In genomic region chr15:40338921-40339620, GRCh38 we compare ENCODE assay signal across 9 cellular contexts. TPM values are rescaled to one million over a fixed set of nuclear protein-coding genes. Genes with fewer than 3 reads are reported as not detected.
DNase-seq lines count a peak whose midpoint lies in the region; ATAC-seq and TF ChIP-seq lines count a peak whose summit lies in the region.
"Had no signal": no experiment of that assay in that cellular context is flagged by ENCODE, and none has a peak within 500 bp of the region (broad histone marks: within the 10 kb centered on the region; RNA-seq: fewer than 3 reads in every experiment).

No MANE protein-coding gene starts in this region.

- intact Hi-C loops in dorsolateral prefrontal cortex (cut with DNase I): loop anchor here (1.0 to 5.0 kb wide), 3 partner anchors 16 to 62 kb away; partner anchors contain the start of gene INAFM2 (in 1 of the 2)
- intact Hi-C loops in transverse colon (cut with DNase I; ENCODE audit: low total_unique reads): no loop called here

- DNase-seq in M059J (ENCODE audit: low read depth): peak; percentile 99
- DNase-seq in dorsolateral prefrontal cortex: peak in 8 of 10 donors; percentile 59 to 79 (median 73)
- peak; percentile 86 for DNase-seq in medulla oblongata (ENCODE audit: extremely low spot score)
- peak; percentile 35 for DNase-seq in transverse colon
- no peak for DNase-seq in T-helper 2 cell
- no peak for DNase-seq in GM13976 (ENCODE audit: low spot score)
- DNase-seq: effector memory CD8-positive, alpha-beta T cell had no signal

- TF ChIP-seq EP300 in transverse colon (IDR thresholded peaks at IDR 0.05; ENCODE audit: low read depth): no peak

- in situ Hi-C loops in transverse colon (cut with MboI; ENCODE audit: low pct_ligation_motif_present in 1 of 4, low pct_unique_long_range_greater_than_20kb in 1 of 4, low sequenced_read_pairs in 3 of 4): no loop called here
- in situ Hi-C loops in GM13976 (cut with MboI; ENCODE audit: low sequenced_read_pairs, unreplicated experiment): no loop called here

- H3K9me3 ChIP-seq in transverse colon: no peaks in the 10 kb centered on the region

- H3K36me3 ChIP-seq in transverse colon: no peaks in the 10 kb centered on the region

- H3K4me3 ChIP-seq in dorsolateral prefrontal cortex: peak overlapping the region in 33 of 59 donors; percentile 3 to 67 (median 53)
- peak overlapping the region; percentile 13 to 53 (median 34) for H3K4me3 ChIP-seq in transverse colon

- H3K27ac ChIP-seq in dorsolateral prefrontal cortex (peak overlapping the region in 58 of 59 donors; percentile 11 to 100 (median 98)), transverse colon (peak overlapping the region; percentile 95 to 98 (median 96))

- ATAC-seq in GM19351 (IDR thresholded peaks at IDR 0.05; ENCODE audit: unreplicated experiment) (no peak), GM19452 (IDR thresholded peaks at IDR 0.05; ENCODE audit: unreplicated experiment) (no peak)
- ATAC-seq: effector memory CD8-positive, alpha-beta T cell had no signal

- TF ChIP-seq POLR2A in transverse colon (IDR thresholded peaks at IDR 0.05): no peak

- WGBS in transverse colon (ENCODE audit: low coverage in 1 of 2), 2 donors: 71% methylated on average over 9 of the region's 11 CpGs; no CpG with 5 or more reads in 1 of the 2 donors

- TF ChIP-seq CTCF in dorsolateral prefrontal cortex (IDR thresholded peaks at IDR 0.05 in 54 of 56, conservative IDR thresholded peaks at IDR 0.05 in 2 of 56; ENCODE audit: low read depth in 1 of 56, partially characterized antibody in 56 of 56): peak in 6 of 56 donors; percentile 12 to 27 (median 18)
- TF ChIP-seq CTCF in transverse colon (IDR thresholded peaks at IDR 0.05): no peak
- TF ChIP-seq CTCF in GM13976 (IDR thresholded peaks at IDR 0.05; ENCODE audit: borderline replicate concordance, control extremely low read depth, extremely low read depth, insufficient read depth, missing control alignments): no peak

- H3K4me1 ChIP-seq in transverse colon: peaks cover 48 to 100% (median 85%) of the 10 kb centered on the region in 4 donors

- no peaks in the 10 kb centered on the region for H3K27me3 ChIP-seq in dorsolateral prefrontal cortex
- no peaks in the 10 kb centered on the region for H3K27me3 ChIP-seq in transverse colon

RNA-seq across cellular contexts. Expression of gene CCDC9B, which starts 1.7 kb away (rescaled TPM):
- total RNA-seq in M059J (2014; rRNA removed; shearing (Covaris generic)): 9.4 and 14.1 TPM in 2 replicates
- total RNA-seq in dorsolateral prefrontal cortex (10 to 100 TPM in 114 of 120 experiments, 1 to 10 TPM in 6; 7.1 to 37.9 (median 17.3) TPM), transverse colon (10 to 100 TPM; 22.0 to 49.4 (median 36.9) TPM)

RNA-seq across cellular contexts. Expression of gene PHGR1, which starts 11.8 kb away (rescaled TPM):
- not detected in 2 replicates for total RNA-seq in M059J (2014; rRNA removed; shearing (Covaris generic))
- total RNA-seq in dorsolateral prefrontal cortex: not detected
- 1,000 to 10,000 TPM; 2,387 to 4,992 (median 3,189) TPM for total RNA-seq in transverse colon

RNA-seq across cellular contexts. Expression of gene INAFM2, which starts 15.6 kb away (rescaled TPM):
- total RNA-seq in M059J (2014; rRNA removed; shearing (Covaris generic)): 21.6 and 29.3 TPM in 2 replicates
- total RNA-seq in dorsolateral prefrontal cortex: 10 to 100 TPM; 15.6 to 46.5 (median 29.8) TPM
- 10 to 100 TPM; 14.5 to 62.1 (median 19.4) TPM for total RNA-seq in transverse colon

RNA-seq across cellular contexts. Expression of gene DISP2, which starts 18.9 kb away (rescaled TPM):
- total RNA-seq in M059J (2014; rRNA removed; shearing (Covaris generic)): 0.49 and 2.4 TPM in 2 replicates
- 10 to 100 TPM; 11.5 to 58.0 (median 37.6) TPM for total RNA-seq in dorsolateral prefrontal cortex
- total RNA-seq in transverse colon: 10 to 100 TPM in 2 of 4 donors, 1 to 10 TPM in 2; 8.6 to 12.9 (median 10.9) TPM

RNA-seq across cellular contexts. Expression of gene PLCB2, which starts 31.3 kb away (rescaled TPM):
- not detected in 2 replicates for total RNA-seq in M059J (2014; rRNA removed; shearing (Covaris generic))
- 10 to 100 TPM; 10.2 to 52.4 (median 21.2) TPM for total RNA-seq in dorsolateral prefrontal cortex
- 100 to 1,000 TPM in 1 of 4 donors, 10 to 100 TPM in 2, 1 to 10 TPM in 1; 5.5 to 143 (median 12.0) TPM for total RNA-seq in transverse colon

Comparison
In these comparisons a context has a peak if more than half of its experiments do, and no peak if none do; other contexts are left out.
1. DNase-seq: peak in M059J (single experiment), dorsolateral prefrontal cortex (8 of 10), medulla oblongata (single experiment) and transverse colon (single experiment); none in T-helper 2 cell (0 of 5) and GM13976 (single experiment).
2. RNA of gene PHGR1, which starts 11.8 kb away (total RNA-seq): 2,387 to 4,992 TPM in transverse colon; not detected in M059J and not detected in dorsolateral prefrontal cortex; every median in the first group is over 1,000 times any median in the second.